13 cellular contexts compared by ENCODE assay signal in genomic region chr13:91576590-91576989, GRCh38.
DNase-seq lines count a peak whose midpoint lies in the region; ATAC-seq, FAIRE-seq and TF ChIP-seq lines count a peak whose summit lies in the region.
"Had no signal": no experiment of that assay in that cellular context is flagged by ENCODE, and none has a peak within 500 bp of the region (broad histone marks: within the 10 kb centered on the region; RNA-seq: fewer than 3 reads in every experiment).

No MANE protein-coding gene starts in this region.

- ATAC-seq in HG02623 (IDR thresholded peaks at IDR 0.05; ENCODE audit: unreplicated experiment) (no peak), GM18517 (IDR thresholded peaks at IDR 0.05; ENCODE audit: unreplicated experiment) (no peak), HG02970 (IDR thresholded peaks at IDR 0.05; ENCODE audit: low FRiP score, unreplicated experiment) (no peak)
- ATAC-seq: effector memory CD8-positive, alpha-beta T cell; natural killer cell had no signal

- DNase-seq in stimulated activated CD4-positive, alpha-beta T cell treated with anti-CD3 and anti-CD28 coated beads, Interleukin-15, amount 100 ng/mL, for 24 hours: peak; percentile 6
- DNase-seq in stimulated activated CD4-positive, alpha-beta T cell treated with anti-CD3 and anti-CD28 coated beads, Interleukin-12 subunit alpha, Interleukin-12 subunit beta, amount 100 ng/mL, for 4 hours: no peak
- DNase-seq in NAMALWA (ENCODE audit: low spot score) (peak; percentile 70), ecto neural progenitor cell (ENCODE audit: low spot score) (peak; percentile 53), GM12892 (ENCODE audit: insufficient read length) (no peak)
- DNase-seq: activated CD4-positive, alpha-beta T cell treated with anti-CD3 and anti-CD28 coated beads for 1 hour; activated naive CD4-positive, alpha-beta T cell treated with anti-CD3 and anti-CD28 coated beads for 36 hours; CD4-positive, CD25-positive, alpha-beta regulatory T cell; effector memory CD8-positive, alpha-beta T cell; natural killer cell had no signal

- FAIRE-seq in GM12892 (lab: Jason Lieb, UNC): no peak

- no peak for TF ChIP-seq POLR2A in GM12892 (IDR thresholded peaks at IDR 0.05; ENCODE audit: low read depth, low read length)

Comparison
In these comparisons a context has a peak if more than half of its experiments do, and no peak if none do; other contexts are left out.
1. DNase-seq: peak in stimulated activated CD4-positive, alpha-beta T cell treated with anti-CD3 and anti-CD28 coated beads, Interleukin-15, amount 100 ng/mL, for 24 hours (single experiment), NAMALWA (single experiment) and ecto neural progenitor cell (single experiment); none in stimulated activated CD4-positive, alpha-beta T cell treated with anti-CD3 and anti-CD28 coated beads, Interleukin-12 subunit alpha, Interleukin-12 subunit beta, amount 100 ng/mL, for 4 hours (single experiment) and GM12892 (single experiment).